Comparison of ENCODE assay signal across 8 cellular contexts in the genomic region with DNA sequence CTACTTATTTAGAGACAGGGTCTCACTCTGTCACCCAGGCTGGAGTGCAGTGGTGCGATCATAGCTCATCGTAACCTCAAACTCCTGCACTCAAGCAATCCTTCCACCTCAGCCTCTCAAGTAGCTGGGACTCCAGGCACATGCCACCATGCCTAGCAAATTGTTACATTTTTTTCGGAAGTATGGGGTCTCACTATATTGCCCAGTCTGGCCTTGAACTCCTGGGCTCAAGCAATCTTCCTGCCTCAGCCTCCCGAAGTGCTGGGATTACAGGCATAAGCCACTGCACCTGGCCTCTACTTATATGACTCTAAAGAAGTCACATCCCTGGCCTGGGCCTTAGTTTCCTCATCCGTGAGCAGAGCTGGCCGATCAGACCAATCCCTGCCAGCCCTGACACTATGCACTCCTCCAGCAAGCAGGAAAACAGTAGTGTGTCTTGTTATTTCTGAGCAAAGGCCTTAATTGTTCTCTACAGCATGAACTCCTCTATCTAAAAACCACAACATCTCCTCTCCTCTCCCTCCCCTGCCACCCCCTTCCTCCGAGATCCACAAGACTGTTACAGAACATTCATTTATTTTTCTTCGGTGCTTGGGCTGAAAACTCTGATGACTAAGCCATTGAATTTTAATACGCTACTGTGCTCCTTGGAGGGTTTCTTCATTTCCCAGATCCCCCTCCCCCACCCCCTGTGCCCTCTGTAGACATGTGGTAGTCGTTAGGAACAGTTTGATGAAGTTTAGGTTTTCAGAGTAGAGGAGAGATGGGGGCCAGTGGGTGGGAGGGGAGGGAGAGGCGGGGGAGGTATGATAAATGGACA.
DNase-seq lines count a peak whose midpoint lies in the region; ATAC-seq and TF ChIP-seq lines count a peak whose summit lies in the region.

No MANE protein-coding gene starts in this region.

- POLR2A ChIA-PET in naive thymus-derived CD8-positive, alpha-beta T cell (lab: Charles Lee) = no interaction called here

- no peaks in the 10 kb centered on the region for H3K36me3 Mint-ChIP-seq in chondrocyte (ENCODE audit: low read depth)
- H3K36me3 Mint-ChIP-seq in naive thymus-derived CD8-positive, alpha-beta T cell = no peaks in the 10 kb centered on the region

- peaks cover 35% of the 10 kb centered on the region for H3K4me1 Mint-ChIP-seq in chondrocyte (ENCODE audit: low read depth)
- peaks cover 10 to 17% (median 14%) of the 10 kb centered on the region in 4 donors for H3K4me1 Mint-ChIP-seq in naive thymus-derived CD8-positive, alpha-beta T cell

- peak overlapping the region; percentile 90 for H3K27ac Mint-ChIP-seq in chondrocyte (ENCODE audit: unreplicated experiment)
- H3K27ac Mint-ChIP-seq in naive thymus-derived CD8-positive, alpha-beta T cell = peak overlapping the region in 6 of 10 donors; percentile 24 to 90 (median 68)

- peak overlapping the region; percentile 51 for H3K4me3 Mint-ChIP-seq in chondrocyte (ENCODE audit: unreplicated experiment)
- H3K4me3 Mint-ChIP-seq in naive thymus-derived CD8-positive, alpha-beta T cell = peak overlapping the region; percentile 8 to 72 (median 43)

- no peaks in the 10 kb centered on the region for H3K27me3 Mint-ChIP-seq in chondrocyte (ENCODE audit: low read depth)
- H3K27me3 Mint-ChIP-seq in naive thymus-derived CD8-positive, alpha-beta T cell = no peaks in the 10 kb centered on the region

- no peak for TF ChIP-seq CTCF in chondrocyte (IDR thresholded peaks at IDR 0.05)

- DNase-seq in AML-193 (lab: John Stamatoyannopoulos, UW) (peak; percentile 43 to 57), NCI-H226 (peak; percentile 90), chondrocyte (ENCODE audit: low spot score) (no peak), NCI-H146 (lab: John Stamatoyannopoulos, UW) (no peak), posterior vena cava (ENCODE audit: low spot score) (no peak), T-helper 9 cell (no peak), DMS53 (lab: John Stamatoyannopoulos, UW) (no peak)
- DNase-seq in naive thymus-derived CD8-positive, alpha-beta T cell = peak in 1 of 10 donors; percentile 21

- intact Hi-C loops in posterior vena cava (cut with DNase I) = loop anchor here in 1 of 2 donors (10.0 kb wide), 1 partner anchor 88 kb away; a partner anchor contains a TSS

- peak in 1 of 2 donors; percentile 44 for ATAC-seq in naive thymus-derived CD8-positive, alpha-beta T cell

- no peaks in the 10 kb centered on the region for H3K9me3 Mint-ChIP-seq in chondrocyte (ENCODE audit: low read depth)
- H3K9me3 Mint-ChIP-seq in naive thymus-derived CD8-positive, alpha-beta T cell = no peaks in the 10 kb centered on the region

Comparison
In these comparisons a context has a peak if more than half of its experiments do, and no peak if none do; other contexts are left out.
1. DNase-seq: peak in AML-193 (2 of 2) and NCI-H226 (single experiment); none in chondrocyte (single experiment), NCI-H146 (single experiment), posterior vena cava (single experiment), T-helper 9 cell (single experiment) and DMS53 (single experiment).